19 cellular contexts compared by ENCODE assay signal in genomic region chr3:25911525-25912295, GRCh38.
A peak's percentile ranks its signal among the peaks of the same experiment; 100 is the strongest.
DNase-seq lines count a peak whose midpoint lies in the region; ATAC-seq and TF ChIP-seq lines count a peak whose summit lies in the region.
"Had no signal": no experiment of that assay in that cellular context is flagged by ENCODE, and none has a peak within 500 bp of the region (broad histone marks: within the 10 kb centered on the region; RNA-seq: fewer than 3 reads in every experiment).

No MANE protein-coding gene starts in this region.

- no peak for TF ChIP-seq CTCF in GM13976 (IDR thresholded peaks at IDR 0.05; ENCODE audit: borderline replicate concordance, control extremely low read depth, extremely low read depth, insufficient read depth, missing control alignments)

- no peak overlapping the region for H3K27ac ChIP-seq in naive thymus-derived CD4-positive, alpha-beta T cell (ENCODE audit: low read depth, low read length)
- H3K27ac ChIP-seq: 22Rv1, dorsolateral prefrontal cortex, left lung, prostate gland, testis had no signal

- intact Hi-C loops in activated CD4-positive, alpha-beta T cell treated with anti-CD3 and anti-CD28 coated beads for 36 hours (cut with DNase I, micrococcal nuclease), result loop anchor here (1.0 to 2.0 kb wide), 2 partner anchors 263 kb away; no protein-coding TSS in a partner anchor
- intact Hi-C loops in naive thymus-derived CD4-positive, alpha-beta T cell (cut with micrococcal nuclease), result loop anchor here (1.0 to 5.0 kb wide), 3 partner anchors 54 to 263 kb away; no protein-coding TSS in a partner anchor

- peaks cover 16% of the 10 kb centered on the region for H3K4me1 Mint-ChIP-seq in activated CD4-positive, alpha-beta T cell treated with anti-CD3 and anti-CD28 coated beads for 36 hours
- H3K4me1 Mint-ChIP-seq in naive thymus-derived CD4-positive, alpha-beta T cell, result peaks cover 0 to 10% (median 8%) of the 10 kb centered on the region in 7 donors

- H3K27me3 Mint-ChIP-seq in activated CD4-positive, alpha-beta T cell treated with anti-CD3 and anti-CD28 coated beads for 36 hours, result peaks cover 3% of the 10 kb centered on the region
- H3K27me3 Mint-ChIP-seq in naive thymus-derived CD4-positive, alpha-beta T cell, result peaks cover 0 to 11% (median under 1%) of the 10 kb centered on the region in 5 donors

- no peaks in the 10 kb centered on the region for H3K9me3 Mint-ChIP-seq in activated CD4-positive, alpha-beta T cell treated with anti-CD3 and anti-CD28 coated beads for 36 hours (ENCODE audit: low read depth)
- peaks cover 0 to 1% (median 0%) of the 10 kb centered on the region in 11 donors for H3K9me3 Mint-ChIP-seq in naive thymus-derived CD4-positive, alpha-beta T cell

- H3K4me3 ChIP-seq in Jurkat, Clone E6-1 (ENCODE audit: low read length), result no peak overlapping the region
- H3K4me3 ChIP-seq in naive thymus-derived CD4-positive, alpha-beta T cell (ENCODE audit: low read length), result no peak overlapping the region
- H3K4me3 ChIP-seq: dorsolateral prefrontal cortex, left lung, prostate gland, testis had no signal

- DNase-seq in activated CD4-positive, alpha-beta T cell treated with anti-CD3 and anti-CD28 coated beads for 36 hours, result peak; percentile 9
- DNase-seq in activated CD4-positive, alpha-beta T cell treated with anti-CD3 and anti-CD28 coated beads, Interleukin-2, amount 50 U/mL, for 1 hour, result no peak
- DNase-seq in Jurkat, Clone E6-1 (ENCODE audit: low read depth, low spot score), result peak; percentile 87
- DNase-seq in T-helper 22 cell (ENCODE audit: low read depth) (peak; percentile 12), C1 segment of cervical spinal cord (lab: John Stamatoyannopoulos, UW) (no peak), NCI-H774 (lab: John Stamatoyannopoulos, UW) (no peak), GM13976 (ENCODE audit: low spot score) (no peak)
- peak in 6 of 9 donors; percentile 6 to 56 (median 20) for DNase-seq in naive thymus-derived CD4-positive, alpha-beta T cell
- DNase-seq: cerebellar nuclear complex, DMS153, NCI-H1092 treated with DMSO at 0.1 percent for 48 hours, NCI-H187 treated with DMSO at 0.1 percent for 48 hours had no signal

- POLR2A ChIA-PET in activated CD4-positive, alpha-beta T cell treated with anti-CD3 and anti-CD28 coated beads for 36 hours (lab: Charles Lee), result no interaction called here
- POLR2A ChIA-PET in naive thymus-derived CD4-positive, alpha-beta T cell (lab: Charles Lee), result no interaction called here

- H3K9me3 ChIP-seq in naive thymus-derived CD4-positive, alpha-beta T cell (ENCODE audit: control insufficient read depth in 2 of 3, low read length in 3 of 3), result no peaks in the 10 kb centered on the region
- H3K9me3 ChIP-seq: left lung, prostate gland, testis had no signal

- no peaks in the 10 kb centered on the region for H3K36me3 ChIP-seq in naive thymus-derived CD4-positive, alpha-beta T cell (ENCODE audit: control insufficient read depth in 2 of 3, insufficient read depth in 3 of 3, low read length in 3 of 3)
- H3K36me3 ChIP-seq: left lung, prostate gland had no signal

- peaks cover 0 to 10% of the 10 kb centered on the region in 2 donors for H3K4me1 ChIP-seq in naive thymus-derived CD4-positive, alpha-beta T cell (ENCODE audit: control insufficient read depth in 2 of 2, insufficient read depth in 2 of 2, low read length in 2 of 2)
- H3K4me1 ChIP-seq: left lung, testis had no signal

- peak overlapping the region; percentile 35 for H3K27ac Mint-ChIP-seq in activated CD4-positive, alpha-beta T cell treated with anti-CD3 and anti-CD28 coated beads for 36 hours
- H3K27ac Mint-ChIP-seq in naive thymus-derived CD4-positive, alpha-beta T cell, result peak overlapping the region in 5 of 9 donors; percentile 41 to 82 (median 69)

- H3K36me3 Mint-ChIP-seq in activated CD4-positive, alpha-beta T cell treated with anti-CD3 and anti-CD28 coated beads for 36 hours (ENCODE audit: low read depth), result no peaks in the 10 kb centered on the region
- no peaks in the 10 kb centered on the region for H3K36me3 Mint-ChIP-seq in naive thymus-derived CD4-positive, alpha-beta T cell

- in situ Hi-C loops in GM13976 (cut with MboI; ENCODE audit: low sequenced_read_pairs, unreplicated experiment), result no loop called here

- CTCF ChIA-PET in activated CD4-positive, alpha-beta T cell treated with anti-CD3 and anti-CD28 coated beads for 36 hours (lab: Charles Lee), result interaction anchor here (0.6 to 1.0 kb wide), 4 partner anchors 11 to 394 kb away, joined by 3 to 4 read pairs (median 3); no protein-coding TSS in a partner anchor
- CTCF ChIA-PET in naive thymus-derived CD4-positive, alpha-beta T cell (lab: Charles Lee), result interaction anchor here (0.6 to 2.4 kb wide), 2 partner anchors 16 to 264 kb away, joined by 3 to 6 read pairs; no protein-coding TSS in a partner anchor

- no peaks in the 10 kb centered on the region for H3K27me3 ChIP-seq in naive thymus-derived CD4-positive, alpha-beta T cell (ENCODE audit: control insufficient read depth in 2 of 2, insufficient read depth in 2 of 2, low read length in 2 of 2)
- H3K27me3 ChIP-seq: dorsolateral prefrontal cortex, left lung, testis had no signal

- no peak overlapping the region for H3K4me3 Mint-ChIP-seq in activated CD4-positive, alpha-beta T cell treated with anti-CD3 and anti-CD28 coated beads for 36 hours
- H3K4me3 Mint-ChIP-seq in naive thymus-derived CD4-positive, alpha-beta T cell, result peak overlapping the region in 1 of 10 donors; percentile 3

- no peak for ATAC-seq in activated CD4-positive, alpha-beta T cell treated with anti-CD3 and anti-CD28 coated beads for 36 hours
- peak; percentile 80 for ATAC-seq in naive thymus-derived CD4-positive, alpha-beta T cell
- ATAC-seq: Panc1; stimulated activated naive CD8-positive, alpha-beta T cell treated with anti-CD3 and anti-CD28 coated beads, Interleukin-15, Interleukin-2, amounts not matched to agents 100 U/mL and 50 U/mL, for 24 hours had no signal

Comparison
In these comparisons a context has a peak if more than half of its experiments do, and no peak if none do; other contexts are left out.
1. DNase-seq: peak in activated CD4-positive, alpha-beta T cell treated with anti-CD3 and anti-CD28 coated beads for 36 hours (single experiment), Jurkat, Clone E6-1 (single experiment), T-helper 22 cell (single experiment) and naive thymus-derived CD4-positive, alpha-beta T cell (6 of 9); none in activated CD4-positive, alpha-beta T cell treated with anti-CD3 and anti-CD28 coated beads, Interleukin-2, amount 50 U/mL, for 1 hour (single experiment), C1 segment of cervical spinal cord (0 of 14), NCI-H774 (single experiment) and GM13976 (single experiment).